ENCODE assay signal across 18 cellular contexts in the genomic region with DNA sequence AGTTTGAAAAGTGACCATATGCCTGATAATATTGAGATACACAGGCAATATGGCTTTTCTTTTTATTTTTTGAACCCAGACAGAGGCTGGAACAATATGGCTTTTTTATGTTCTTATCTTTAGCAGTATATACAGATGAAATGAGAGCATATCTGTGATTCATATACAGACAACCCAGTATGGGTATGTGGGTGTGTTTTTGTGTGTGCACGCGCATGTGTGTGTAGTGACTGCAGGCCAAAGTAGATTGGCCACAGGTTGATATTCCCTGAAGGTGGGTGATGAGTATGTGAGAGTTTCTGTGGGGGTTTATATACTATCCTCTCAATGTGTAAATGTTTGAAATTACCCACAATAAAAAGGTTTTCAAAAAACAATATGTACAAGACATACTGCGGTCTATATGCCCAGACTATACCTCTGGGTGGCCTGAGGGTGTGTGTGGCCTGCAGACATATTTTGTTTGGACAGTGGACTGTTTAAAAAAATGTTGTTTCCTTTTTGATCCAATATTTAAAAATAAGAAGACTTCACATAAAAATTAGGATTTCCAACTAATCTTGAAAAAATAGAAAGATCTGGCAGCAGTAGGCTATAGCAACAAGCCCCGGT. TPM values are rescaled to one million over a fixed set of nuclear protein-coding genes. Genes with fewer than 3 reads are reported as not detected.
DNase-seq lines count a peak whose midpoint lies in the region; ATAC-seq and TF ChIP-seq lines count a peak whose summit lies in the region.
"Had no signal": no experiment of that assay in that cellular context is flagged by ENCODE, and none has a peak within 500 bp of the region (broad histone marks: within the 10 kb centered on the region; RNA-seq: fewer than 3 reads in every experiment).

No MANE protein-coding gene starts in this region.

- H3K27me3 ChIP-seq in HCT116 (ENCODE audit: insufficient read depth, low read length) (no peaks in the 10 kb centered on the region), thyroid gland (no peaks in the 10 kb centered on the region)

- RAD21 ChIA-PET in HCT116 (lab: Charles Lee; ENCODE audit: low non-redundant PET in 1 of 2, low total read pairs in 2 of 2, uncharacterized antibody in 2 of 2, unreplicated experiment in 2 of 2) = no interaction called here

- H3K4me1 ChIP-seq in HCT116 (ENCODE audit: control insufficient read depth in 1 of 2, insufficient read depth in 2 of 2, low read length in 2 of 2) (peaks cover 83 to 89% of the 10 kb centered on the region in 2 experiments), thyroid gland (peaks cover 6 to 24% of the 10 kb centered on the region in 2 donors)

- H3K4me3 Mint-ChIP-seq in T-helper 17 cell = no peak overlapping the region
- H3K4me3 Mint-ChIP-seq in stimulated activated effector memory CD8-positive, alpha-beta T cell treated with anti-CD3 and anti-CD28 coated beads, Interleukin-12 subunit alpha, Interleukin-12 subunit beta, amount 100 ng/mL, for 72 hours = no peak overlapping the region
- H3K4me3 Mint-ChIP-seq: B cell; CD4-positive, alpha-beta T cell; IgD-negative memory B cell had no signal

- peak overlapping the region; percentile 60; the same call in 1 of the 2 replicates for H3K4me2 ChIP-seq in HCT116 (ENCODE audit: low read length)

- TF ChIP-seq CTCF in HCT116 (IDR thresholded peaks at IDR 0.05 in 2 of 3, conservative IDR thresholded peaks at IDR 0.05 in 1 of 3; ENCODE audit: borderline replicate concordance in 1 of 3, insufficient read depth in 1 of 3, low read depth in 2 of 3, low read length in 2 of 3) = no peak
- no peak for TF ChIP-seq CTCF in thyroid gland (IDR thresholded peaks at IDR 0.05)

- H3K9me2 ChIP-seq in HCT116 (ENCODE audit: insufficient read depth) = no peaks in the 10 kb centered on the region

- H3K36me3 Mint-ChIP-seq in T-helper 17 cell (ENCODE audit: low read depth) = no peaks in the 10 kb centered on the region
- no peaks in the 10 kb centered on the region for H3K36me3 Mint-ChIP-seq in stimulated activated effector memory CD8-positive, alpha-beta T cell treated with anti-CD3 and anti-CD28 coated beads, Interleukin-12 subunit alpha, Interleukin-12 subunit beta, amount 100 ng/mL, for 72 hours
- H3K36me3 Mint-ChIP-seq: IgD-negative memory B cell had no signal

- no peaks in the 10 kb centered on the region for H3K79me2 ChIP-seq in HCT116 (ENCODE audit: insufficient read depth, low read length)

- BruUV-seq in HCT116 (replicated peaks; lab: Mats Ljungman, UMichigan) = no TSS peak

- H3K27ac ChIP-seq in HCT116 (ENCODE audit: low read depth, low read length) (no peak overlapping the region; the same call in 1 of the 2 replicates), thyroid gland (no peak overlapping the region)

- no peaks in the 10 kb centered on the region for H4K20me1 ChIP-seq in HCT116 (ENCODE audit: insufficient read depth)

- TF ChIP-seq POLR2A in HCT116 (IDR thresholded peaks at IDR 0.05; ENCODE audit: borderline replicate concordance, extremely low read depth, insufficient read depth, insufficient read length) (no peak), thyroid gland (IDR thresholded peaks at IDR 0.05) (no peak)

- intact Hi-C loops in HCT116 (cut with micrococcal nuclease) (no loop called here), thyroid gland (cut with DNase I) (no loop called here)

- no peak overlapping the region for H2AFZ ChIP-seq in HCT116 (ENCODE audit: low read depth, low read length, poor library complexity, severe bottlenecking)

- TF ChIP-seq RAD21 in HCT116 (IDR thresholded peaks at IDR 0.05; ENCODE audit: low read depth) = no peak

- H3K9me3 ChIP-seq in HCT116 (ENCODE audit: control insufficient read depth in 1 of 2, insufficient read depth in 1 of 2, low read depth in 1 of 2, low read length in 2 of 2) (no peaks in the 10 kb centered on the region), T-helper 17 cell (ENCODE audit: control insufficient read depth, low read length, poor library complexity, severe bottlenecking) (no peaks in the 10 kb centered on the region), thyroid gland (no peaks in the 10 kb centered on the region)

- no peaks in the 10 kb centered on the region for H3K9me3 Mint-ChIP-seq in stimulated activated effector memory CD8-positive, alpha-beta T cell treated with anti-CD3 and anti-CD28 coated beads, Interleukin-12 subunit alpha, Interleukin-12 subunit beta, amount 100 ng/mL, for 72 hours
- H3K9me3 Mint-ChIP-seq: CD4-positive, alpha-beta T cell; IgD-negative memory B cell had no signal

- 66 to 78% methylated on average over 4 of the region's 4 CpGs for WGBS in thyroid gland, 2 donors

- peak overlapping the region; percentile 45 for H3K27ac Mint-ChIP-seq in T-helper 17 cell
- H3K27ac Mint-ChIP-seq in stimulated activated effector memory CD8-positive, alpha-beta T cell treated with anti-CD3 and anti-CD28 coated beads, Interleukin-12 subunit alpha, Interleukin-12 subunit beta, amount 100 ng/mL, for 72 hours = no peak overlapping the region
- H3K27ac Mint-ChIP-seq: B cell; CD4-positive, alpha-beta T cell; IgD-negative memory B cell had no signal

- no peak for DNase-seq in HCT116 (ENCODE audit: low read depth, low spot score)
- DNase-seq in T-helper 17 cell = no peak
- peak; percentile 4 for DNase-seq in mesenteric fat pad (ENCODE audit: low spot score)
- no peak for DNase-seq in stimulated activated effector memory CD8-positive, alpha-beta T cell treated with anti-CD3 and anti-CD28 coated beads, Interleukin-12 subunit alpha, Interleukin-12 subunit beta, amount 100 ng/mL, for 72 hours (ENCODE audit: low spot score in 2 of 2)
- DNase-seq in SK-N-DZ (ENCODE audit: low spot score) = no peak
- DNase-seq in thyroid gland = no peak
- DNase-seq: Calu3; CD4-positive, alpha-beta T cell; DMS79; HCEC 1CT; NCI-H1417 treated with DMSO at 0.1 percent for 48 hours; NCI-H2029; NCI-H510A had no signal

- POLR2A ChIA-PET in HCT116 (lab: Charles Lee) = interaction anchor here (1.0 to 2.8 kb wide), 2 partner anchors 16 to 36 kb away, joined by 3 to 15 read pairs; no protein-coding TSS in a partner anchor

- H3K4me1 Mint-ChIP-seq in T-helper 17 cell = peaks cover 2% of the 10 kb centered on the region
- H3K4me1 Mint-ChIP-seq in stimulated activated effector memory CD8-positive, alpha-beta T cell treated with anti-CD3 and anti-CD28 coated beads, Interleukin-12 subunit alpha, Interleukin-12 subunit beta, amount 100 ng/mL, for 72 hours = no peaks in the 10 kb centered on the region
- H3K4me1 Mint-ChIP-seq: B cell, IgD-negative memory B cell had no signal

- H3K36me3 ChIP-seq in HCT116 (ENCODE audit: control insufficient read depth in 1 of 2, insufficient read depth in 2 of 2, low read length in 2 of 2) (no peaks in the 10 kb centered on the region), thyroid gland (no peaks in the 10 kb centered on the region)

- H3K4me3 ChIP-seq in HCT116 (replicated peaks in 1 of 2; ENCODE audit: low read depth in 1 of 2, low read length in 2 of 2) = no peak overlapping the region
- no peak overlapping the region for H3K4me3 ChIP-seq in thyroid gland (replicated peaks in 1 of 3)

- ATAC-seq in HCT116 (no peak), T-helper 17 cell (no peak), GM19455 (IDR thresholded peaks at IDR 0.05; ENCODE audit: unreplicated experiment) (no peak)
- peak; percentile 54 for ATAC-seq in stimulated activated effector memory CD8-positive, alpha-beta T cell treated with anti-CD3 and anti-CD28 coated beads, Interleukin-12 subunit alpha, Interleukin-12 subunit beta, amount 100 ng/mL, for 72 hours
- ATAC-seq: Panc1 had no signal

- H3K9ac ChIP-seq in HCT116 (ENCODE audit: low read length) = no peak overlapping the region

- CTCF ChIA-PET in HCT116 (lab: Charles Lee) = no interaction called here

- H3K27me3 Mint-ChIP-seq in T-helper 17 cell = no peaks in the 10 kb centered on the region
- H3K27me3 Mint-ChIP-seq: CD4-positive, alpha-beta T cell; IgD-negative memory B cell had no signal

TF ChIP-seq in HCT116, 20 proteins besides CTCF, POLR2A, EP300 and RAD21:
- TF ChIP-seq, protein P1, sequence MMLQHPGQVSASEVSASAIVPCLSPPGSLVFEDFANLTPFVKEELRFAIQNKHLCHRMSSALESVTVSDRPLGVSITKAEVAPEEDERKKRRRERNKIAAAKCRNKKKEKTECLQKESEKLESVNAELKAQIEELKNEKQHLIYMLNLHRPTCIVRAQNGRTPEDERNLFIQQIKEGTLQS (IDR thresholded peaks at IDR 0.05) = no peak
- TF ChIP-seq EGR1 (IDR thresholded peaks at IDR 0.05; ENCODE audit: low read depth) (no peak), FOSL1 (IDR thresholded peaks at IDR 0.05; ENCODE audit: low read depth) (no peak), SP1 (IDR thresholded peaks at IDR 0.05; ENCODE audit: low read depth) (no peak), SIN3A (IDR thresholded peaks at IDR 0.05; ENCODE audit: low read depth) (no peak), POLR2AphosphoS5 (IDR thresholded peaks at IDR 0.05; ENCODE audit: low read depth, low read length) (no peak)

RNA-seq across cellular contexts. Expression of gene TIAM1, which starts 26.3 kb away (rescaled TPM):
- total RNA-seq in HCT116 (2021; ENCODE audit: unreplicated experiment) = 47.8 TPM
- 19.5 and 23.1 TPM in 2 replicates for polyA plus RNA-seq in HCT116 (2012)
- total RNA-seq in T-helper 17 cell = 10 to 100 TPM; 54.2 to 68.7 TPM
- 10.4 TPM for total RNA-seq in mesenteric fat pad
- 14.4 and 19.3 TPM in 2 replicates for polyA plus RNA-seq in SK-N-DZ (2014; cell fraction: cytosol; rRNA removed)
- polyA plus RNA-seq in SK-N-DZ (2014; cell fraction: nucleus; rRNA removed) = 12.2 and 20.7 TPM in 2 replicates
- total RNA-seq in thyroid gland = 1 to 10 TPM; 2.2 to 6.7 (median 2.4) TPM
- total RNA-seq: HT-29 had no signal
